Comparison of ENCODE assay signal across 24 cellular contexts in the genomic region with DNA sequence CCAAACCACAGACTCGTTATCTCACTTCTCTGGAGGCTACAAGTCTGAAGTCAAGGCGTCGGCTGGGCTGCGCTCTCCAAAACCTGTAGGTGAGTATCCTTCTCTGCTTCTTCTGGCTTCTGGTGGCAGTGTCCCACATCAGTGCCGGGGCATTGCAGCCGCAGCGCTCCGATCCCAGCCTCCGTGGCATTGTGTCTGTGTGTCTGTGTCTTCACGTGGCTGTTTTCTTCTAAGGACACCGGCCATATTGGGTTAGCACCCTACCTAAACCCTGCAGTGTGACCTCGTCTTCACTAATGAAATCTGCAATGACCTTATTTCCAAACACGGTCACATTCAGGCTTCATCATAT.
"Had no signal": no experiment of that assay in that cellular context is flagged by ENCODE, and none has a peak within 500 bp of the region (broad histone marks: within the 10 kb centered on the region; RNA-seq: fewer than 3 reads in every experiment).

No MANE protein-coding gene starts in this region.

- H3K27ac ChIP-seq: RWPE1 had no signal

- DNase-seq: KBM-7, MV-4-11, NCI-H1048, NCI-H1105, NCI-H1417, NCI-H146, NCI-H1694 treated with DMSO at 0.1 percent for 48 hours, NCI-H1930, NCI-H2081, NCI-H2107, NCI-H2171, NCI-H226, NCI-H446, NCI-H510A, NCI-H524 treated with DMSO at 0.1 percent for 48 hours, NCI-H69, NCI-H774, PC-3, SHP77, SK-N-SH, SW 1271, T-cell had no signal

- ATAC-seq: Panc1, PC-3, T-cell had no signal

- H3K27ac Mint-ChIP-seq: T-cell had no signal

- H3K36me3 Mint-ChIP-seq: T-cell had no signal

- H3K9ac ChIP-seq: SK-N-SH had no signal

- H3K4me1 Mint-ChIP-seq: T-cell had no signal

- H3K27me3 Mint-ChIP-seq: T-cell had no signal

- H3K4me3 Mint-ChIP-seq: T-cell had no signal

- H3K4me2 ChIP-seq: SK-N-SH had no signal
